In the genomic region with DNA sequence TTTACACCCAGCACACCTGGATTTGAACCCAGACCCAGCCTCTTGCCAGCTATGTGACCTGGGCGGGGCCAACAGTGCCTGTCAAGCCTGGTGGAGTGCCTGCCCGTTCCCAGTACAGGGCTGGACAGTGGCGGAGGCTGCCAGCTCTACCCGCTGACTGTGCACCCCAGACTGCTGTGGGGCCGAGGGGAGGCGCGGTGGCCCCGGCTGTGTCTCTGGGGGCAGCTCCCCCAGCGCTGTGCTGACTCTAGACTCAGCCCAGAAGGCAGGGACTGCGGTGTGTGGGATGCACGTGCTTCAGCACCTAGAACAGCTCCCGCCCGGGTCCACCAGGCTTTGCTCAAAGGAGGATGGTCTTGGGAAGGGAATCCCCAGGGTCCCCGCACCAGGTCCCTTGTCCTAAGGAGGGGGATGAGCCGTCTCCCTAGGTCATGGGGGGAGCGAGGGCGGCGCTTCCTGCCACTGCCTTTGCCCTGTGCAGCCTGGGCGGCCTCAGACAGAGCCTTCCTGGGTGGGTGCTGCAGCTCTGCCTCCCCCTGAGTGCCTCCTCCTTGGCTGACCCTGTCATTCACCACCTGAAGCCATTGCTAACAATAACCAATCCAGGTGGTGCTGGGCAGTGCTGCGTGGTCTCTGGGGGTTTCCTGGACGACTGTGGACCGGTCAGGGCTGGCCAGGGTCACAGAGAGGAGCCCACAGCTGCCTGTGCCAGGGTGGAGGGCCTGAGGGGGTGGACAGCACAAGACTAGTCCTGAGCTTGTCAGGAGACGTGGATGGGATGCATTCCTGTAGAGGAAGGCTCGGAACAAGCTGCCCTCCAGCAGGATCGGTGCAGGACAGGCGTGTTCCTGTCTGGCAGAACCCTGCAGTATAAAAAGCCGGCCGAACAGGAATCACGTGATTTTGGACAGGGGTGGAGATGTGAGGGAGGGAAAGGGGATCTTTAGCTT, we compare ENCODE assay signal across 13 cellular contexts. TPM values are rescaled to one million over a fixed set of nuclear protein-coding genes. Genes with fewer than 3 reads are reported as not detected.
DNase-seq lines count a peak whose midpoint lies in the region; ATAC-seq and TF ChIP-seq lines count a peak whose summit lies in the region.
"Had no signal": no experiment of that assay in that cellular context is flagged by ENCODE, and none has a peak within 500 bp of the region (broad histone marks: within the 10 kb centered on the region; RNA-seq: fewer than 3 reads in every experiment).

No MANE protein-coding gene starts in this region.

- H3K27ac Mint-ChIP-seq in activated CD8-positive, alpha-beta T cell treated with anti-CD3 and anti-CD28 coated beads, Interleukin-2, amount 10 ng/mL, durations not matched to agents 7 days and 5 days, result no peak overlapping the region
- no peak overlapping the region for H3K27ac Mint-ChIP-seq in activated CD8-positive, alpha-beta T cell treated with anti-CD3 and anti-CD28 coated beads for 36 hours
- H3K27ac Mint-ChIP-seq: naive B cell had no signal

- H3K9me3 Mint-ChIP-seq in activated CD8-positive, alpha-beta T cell treated with anti-CD3 and anti-CD28 coated beads, Interleukin-2, amount 10 ng/mL, durations not matched to agents 7 days and 5 days (ENCODE audit: insufficient read depth), result peaks cover 2% of the 10 kb centered on the region
- peaks cover 4% of the 10 kb centered on the region for H3K9me3 Mint-ChIP-seq in activated CD8-positive, alpha-beta T cell treated with anti-CD3 and anti-CD28 coated beads for 36 hours

- H3K27me3 Mint-ChIP-seq in activated CD8-positive, alpha-beta T cell treated with anti-CD3 and anti-CD28 coated beads, Interleukin-2, amount 10 ng/mL, durations not matched to agents 7 days and 5 days (ENCODE audit: low read depth), result peaks cover 15% of the 10 kb centered on the region
- H3K27me3 Mint-ChIP-seq in activated CD8-positive, alpha-beta T cell treated with anti-CD3 and anti-CD28 coated beads for 36 hours, result peaks cover 15% of the 10 kb centered on the region

- H3K4me1 ChIP-seq in osteoblast (ENCODE audit: insufficient read depth, low read length), result peaks cover 12% of the 10 kb centered on the region
- no peaks in the 10 kb centered on the region for H3K4me1 ChIP-seq in mucosa of descending colon (ENCODE audit: low read depth)
- H3K4me1 ChIP-seq: breast epithelium, gastrocnemius medialis, tibial artery had no signal

- peak; percentile 55 for ATAC-seq in activated CD8-positive, alpha-beta T cell treated with anti-CD3 and anti-CD28 coated beads, Interleukin-2, amount 10 ng/mL, durations not matched to agents 7 days and 5 days
- ATAC-seq in activated CD8-positive, alpha-beta T cell treated with anti-CD3 and anti-CD28 coated beads for 36 hours, result no peak
- ATAC-seq in mucosa of descending colon, result no peak
- no peak for ATAC-seq in HG03097 (IDR thresholded peaks at IDR 0.05; ENCODE audit: low FRiP score, unreplicated experiment)
- ATAC-seq: gastrocnemius medialis had no signal

- peak; percentile 29 for DNase-seq in activated CD8-positive, alpha-beta T cell treated with anti-CD3 and anti-CD28 coated beads, Interleukin-2, amount 10 ng/mL, durations not matched to agents 7 days and 5 days
- DNase-seq in activated CD8-positive, alpha-beta T cell treated with anti-CD3 and anti-CD28 coated beads for 36 hours, result no peak
- peak; percentile 14 for DNase-seq in OCI-M1 (lab: John Stamatoyannopoulos, UW)
- peak; percentile 21 for DNase-seq in fibroblast of the aortic adventitia (ENCODE audit: low read depth)
- DNase-seq in osteoblast (ENCODE audit: insufficient read length, low spot score, missing footprints), result peak; percentile 86
- no peak for DNase-seq in mucosa of descending colon
- DNase-seq in mucosa of gallbladder (ENCODE audit: low spot score), result no peak
- DNase-seq: gastrocnemius medialis; naive B cell; stimulated activated CD4-positive, alpha-beta T cell treated with anti-CD3 and anti-CD28 coated beads, Interleukin-4, amount 100 ng/mL, for 4 hours had no signal

- H3K27me3 ChIP-seq in osteoblast (ENCODE audit: insufficient read depth, low read length), result peaks cover 21% of the 10 kb centered on the region

- H3K9me3 ChIP-seq in osteoblast (ENCODE audit: low read depth, low read length) (no peaks in the 10 kb centered on the region), mucosa of descending colon (no peaks in the 10 kb centered on the region)
- H3K9me3 ChIP-seq: breast epithelium, gastrocnemius medialis, tibial artery had no signal

- H3K36me3 ChIP-seq in osteoblast (ENCODE audit: insufficient read depth, low read length) (no peaks in the 10 kb centered on the region), mucosa of descending colon (ENCODE audit: low read depth) (no peaks in the 10 kb centered on the region)
- H3K36me3 ChIP-seq: breast epithelium, gastrocnemius medialis, tibial artery had no signal

- no peaks in the 10 kb centered on the region for H4K20me1 ChIP-seq in osteoblast (ENCODE audit: insufficient read depth, low read length)

- TF ChIP-seq CTCF in activated CD8-positive, alpha-beta T cell treated with anti-CD3 and anti-CD28 coated beads for 36 hours (IDR thresholded peaks at IDR 0.05), result no peak
- no peak for TF ChIP-seq CTCF in fibroblast of the aortic adventitia (IDR thresholded peaks at IDR 0.05; ENCODE audit: insufficient read depth, low read length)
- TF ChIP-seq CTCF in osteoblast (IDR thresholded peaks at IDR 0.05; ENCODE audit: extremely low read depth, low read depth, low read length), result no peak
- no peak for TF ChIP-seq CTCF in mucosa of descending colon (IDR thresholded peaks at IDR 0.05)

- H3K4me2 ChIP-seq in osteoblast (ENCODE audit: insufficient read depth, low read length), result no peak overlapping the region

- no peaks in the 10 kb centered on the region for H3K79me2 ChIP-seq in osteoblast (ENCODE audit: insufficient read depth, low read length)

- H3K36me3 Mint-ChIP-seq in activated CD8-positive, alpha-beta T cell treated with anti-CD3 and anti-CD28 coated beads, Interleukin-2, amount 10 ng/mL, durations not matched to agents 7 days and 5 days (ENCODE audit: low read depth), result no peaks in the 10 kb centered on the region
- H3K36me3 Mint-ChIP-seq in activated CD8-positive, alpha-beta T cell treated with anti-CD3 and anti-CD28 coated beads for 36 hours (ENCODE audit: low read depth), result no peaks in the 10 kb centered on the region

- H3K4me1 Mint-ChIP-seq in activated CD8-positive, alpha-beta T cell treated with anti-CD3 and anti-CD28 coated beads, Interleukin-2, amount 10 ng/mL, durations not matched to agents 7 days and 5 days (ENCODE audit: low read depth), result no peaks in the 10 kb centered on the region
- H3K4me1 Mint-ChIP-seq in activated CD8-positive, alpha-beta T cell treated with anti-CD3 and anti-CD28 coated beads for 36 hours (ENCODE audit: low read depth), result peaks cover 1% of the 10 kb centered on the region
- H3K4me1 Mint-ChIP-seq: naive B cell had no signal

- no peak overlapping the region for H2AFZ ChIP-seq in osteoblast (ENCODE audit: low read length)

- H3K4me3 ChIP-seq in fibroblast of the aortic adventitia (ENCODE audit: low read depth, low read length) (no peak overlapping the region), osteoblast (ENCODE audit: insufficient read depth, low read length) (no peak overlapping the region), mucosa of descending colon (no peak overlapping the region)
- H3K4me3 ChIP-seq: breast epithelium, gastrocnemius medialis, tibial artery had no signal

- POLR2A ChIA-PET in activated CD8-positive, alpha-beta T cell treated with anti-CD3 and anti-CD28 coated beads, Interleukin-2, amount 10 ng/mL, durations not matched to agents 7 days and 5 days (lab: Charles Lee), result no interaction called here
- POLR2A ChIA-PET in activated CD8-positive, alpha-beta T cell treated with anti-CD3 and anti-CD28 coated beads for 36 hours (lab: Charles Lee), result interaction anchor here (1.0 kb wide), 1 partner anchor 198 kb away, joined by 3 read pairs; no protein-coding TSS in a partner anchor

- H3K4me3 Mint-ChIP-seq in activated CD8-positive, alpha-beta T cell treated with anti-CD3 and anti-CD28 coated beads, Interleukin-2, amount 10 ng/mL, durations not matched to agents 7 days and 5 days, result no peak overlapping the region
- no peak overlapping the region for H3K4me3 Mint-ChIP-seq in activated CD8-positive, alpha-beta T cell treated with anti-CD3 and anti-CD28 coated beads for 36 hours

- H3K27ac ChIP-seq in osteoblast (ENCODE audit: low read depth, low read length), result no peak overlapping the region
- H3K27ac ChIP-seq: breast epithelium, gastrocnemius medialis, tibial artery had no signal

- intact Hi-C loops in activated CD8-positive, alpha-beta T cell treated with anti-CD3 and anti-CD28 coated beads for 36 hours (cut with micrococcal nuclease), result no loop called here
- intact Hi-C loops in mucosa of descending colon (cut with DNase I, micrococcal nuclease), result no loop called here

- CTCF ChIA-PET in activated CD8-positive, alpha-beta T cell treated with anti-CD3 and anti-CD28 coated beads, Interleukin-2, amount 10 ng/mL, durations not matched to agents 7 days and 5 days (lab: Charles Lee), result no interaction called here
- CTCF ChIA-PET in activated CD8-positive, alpha-beta T cell treated with anti-CD3 and anti-CD28 coated beads for 36 hours (lab: Charles Lee), result no interaction called here

RNA-seq across cellular contexts. Expression of gene TMEM255B, which starts 18.6 kb away (rescaled TPM):
- 1 to 10 TPM; 1.8 to 1.9 TPM for total RNA-seq in activated CD8-positive, alpha-beta T cell treated with anti-CD3 and anti-CD28 coated beads, Interleukin-2, amount 10 ng/mL, durations not matched to agents 7 days and 5 days
- 1 to 10 TPM; 1.7 to 1.8 TPM for total RNA-seq in activated CD8-positive, alpha-beta T cell treated with anti-CD3 and anti-CD28 coated beads for 36 hours
- total RNA-seq in fibroblast of the aortic adventitia (ENCODE audit: low replicate concordance) (not detected in 2 replicates), osteoblast (1.8 and 2.9 TPM in 2 replicates), mucosa of descending colon (1 to 10 TPM; 2.9 to 6.6 (median 6.3) TPM), mucosa of gallbladder (17.0 TPM)

Comparison
In these comparisons a context has a peak if more than half of its experiments do, and no peak if none do; other contexts are left out.
1. DNase-seq: peak in activated CD8-positive, alpha-beta T cell treated with anti-CD3 and anti-CD28 coated beads, Interleukin-2, amount 10 ng/mL, durations not matched to agents 7 days and 5 days (single experiment), OCI-M1 (single experiment), fibroblast of the aortic adventitia (single experiment) and osteoblast (single experiment); none in activated CD8-positive, alpha-beta T cell treated with anti-CD3 and anti-CD28 coated beads for 36 hours (single experiment), mucosa of descending colon (0 of 3) and mucosa of gallbladder (single experiment).